ENCODE assay signal across 13 cellular contexts in genomic region chr19:32350492-32350891, GRCh38. TPM values are rescaled to one million over a fixed set of nuclear protein-coding genes. Genes with fewer than 3 reads are reported as not detected.
DNase-seq lines count a peak whose midpoint lies in the region; ATAC-seq, FAIRE-seq and TF ChIP-seq lines count a peak whose summit lies in the region.
"Had no signal": no experiment of that assay in that cellular context is flagged by ENCODE, and none has a peak within 500 bp of the region (broad histone marks: within the 10 kb centered on the region; RNA-seq: fewer than 3 reads in every experiment).

No MANE protein-coding gene starts in this region.

- ATAC-seq in CD4-positive, alpha-beta T cell (ENCODE audit: poor library complexity) = no peak
- ATAC-seq in natural killer cell treated with Interleukin-12 subunit alpha and Interleukin-12 subunit beta and Interleukin-15 and Interleukin-18, amount 100 ng/mL, for 72 hours = no peak
- ATAC-seq: effector memory CD8-positive, alpha-beta T cell had no signal

- peak overlapping the region; percentile 47 for H3K27ac Mint-ChIP-seq in CD4-positive, alpha-beta T cell
- H3K27ac Mint-ChIP-seq in natural killer cell treated with Interleukin-12 subunit alpha and Interleukin-12 subunit beta and Interleukin-15 and Interleukin-18, amount 100 ng/mL, for 72 hours = peak overlapping the region; percentile 68 to 83
- H3K27ac Mint-ChIP-seq in endodermal cell = no peak overlapping the region

- H3K36me3 ChIP-seq in Karpas-422 (ENCODE audit: insufficient read depth, low read length) (peaks cover 64% of the 10 kb centered on the region), bronchial epithelial cell (ENCODE audit: control insufficient read depth, insufficient read depth, low read length) (peaks cover 20% of the 10 kb centered on the region), endodermal cell (ENCODE audit: control insufficient read depth, insufficient read depth, low read length) (peaks cover 72% of the 10 kb centered on the region)

- H3K9me3 Mint-ChIP-seq in CD4-positive, alpha-beta T cell = no peaks in the 10 kb centered on the region
- H3K9me3 Mint-ChIP-seq in natural killer cell treated with Interleukin-12 subunit alpha and Interleukin-12 subunit beta and Interleukin-15 and Interleukin-18, amount 100 ng/mL, for 72 hours = no peaks in the 10 kb centered on the region
- no peaks in the 10 kb centered on the region for H3K9me3 Mint-ChIP-seq in endodermal cell

- no peak overlapping the region for H3K4me3 Mint-ChIP-seq in CD4-positive, alpha-beta T cell
- peak overlapping the region; percentile 34 for H3K4me3 Mint-ChIP-seq in natural killer cell treated with Interleukin-12 subunit alpha and Interleukin-12 subunit beta and Interleukin-15 and Interleukin-18, amount 100 ng/mL, for 72 hours
- no peak overlapping the region for H3K4me3 Mint-ChIP-seq in endodermal cell

- peaks cover 95% of the 10 kb centered on the region for H3K79me2 ChIP-seq in Karpas-422 (ENCODE audit: low read length)

- 92 to 100% methylated on average over 1 to 3 of the region's 3 CpGs for WGBS in endodermal cell (ENCODE audit: insufficient coverage in 1 of 2, insufficient read length in 1 of 2), 2 experiments

- FAIRE-seq in bronchial epithelial cell (lab: Jason Lieb, UNC) = no peak

- peaks cover 18% of the 10 kb centered on the region; the same call in 1 of the 2 replicates for H4K20me1 ChIP-seq in Karpas-422 (ENCODE audit: insufficient read depth, low read depth, low read length)

- CTCF ChIA-PET in CD4-positive, alpha-beta T cell (lab: Charles Lee) = interaction anchor here (1.2 kb wide), 2 partner anchors 9 to 11 kb away, joined by 3 to 4 read pairs; no protein-coding TSS in a partner anchor

- H3K4me3 ChIP-seq in Karpas-422 (ENCODE audit: low read length) (peak overlapping the region; percentile 10; the same call in 1 of the 2 replicates), bronchial epithelial cell (ENCODE audit: low read depth, low read length) (no peak overlapping the region), endodermal cell (ENCODE audit: low read length) (no peak overlapping the region)
- H3K4me3 ChIP-seq: spleen had no signal

- TF ChIP-seq CTCF in CD4-positive, alpha-beta T cell (IDR thresholded peaks at IDR 0.05) = no peak
- no peak for TF ChIP-seq CTCF in bronchial epithelial cell (IDR thresholded peaks at IDR 0.05; ENCODE audit: insufficient read depth, low read length, severe bottlenecking)
- no peak for TF ChIP-seq CTCF in endodermal cell (conservative IDR thresholded peaks at IDR 0.05)
- TF ChIP-seq CTCF in GM20000 (IDR thresholded peaks at IDR 0.05; ENCODE audit: extremely low read depth, missing control alignments) = no peak

- H3K9me2 ChIP-seq in Karpas-422 (replicated peaks; ENCODE audit: insufficient read depth, low read length) = no peaks in the 10 kb centered on the region

- POLR2A ChIA-PET in CD4-positive, alpha-beta T cell (lab: Charles Lee) = no interaction called here

- intact Hi-C loops in CD4-positive, alpha-beta T cell (cut with DNase I, micrococcal nuclease) = no loop called here

- H2AFZ ChIP-seq in Karpas-422 (ENCODE audit: low read length) = no peak overlapping the region

- H3K4me1 Mint-ChIP-seq in CD4-positive, alpha-beta T cell (ENCODE audit: low read depth) = peaks cover 96% of the 10 kb centered on the region
- H3K4me1 Mint-ChIP-seq in natural killer cell treated with Interleukin-12 subunit alpha and Interleukin-12 subunit beta and Interleukin-15 and Interleukin-18, amount 100 ng/mL, for 72 hours (ENCODE audit: low read depth in 2 of 2) = peaks cover 53 to 66% of the 10 kb centered on the region in 2 donors
- peaks cover 15% of the 10 kb centered on the region for H3K4me1 Mint-ChIP-seq in endodermal cell

- H3K9ac ChIP-seq in Karpas-422 (ENCODE audit: low read length) (no peak overlapping the region; the same call in 1 of the 2 replicates), endodermal cell (ENCODE audit: extremely low read depth, low read length, poor library complexity, severe bottlenecking) (no peak overlapping the region)
- H3K9ac ChIP-seq: KMS-11 had no signal

- H3K4me2 ChIP-seq in Karpas-422 (ENCODE audit: low read depth, low read length, poor library complexity, severe bottlenecking) = peak overlapping the region; percentile 53
- H3K4me2 ChIP-seq: KMS-11 had no signal

- H3K36me3 Mint-ChIP-seq in CD4-positive, alpha-beta T cell (ENCODE audit: low read depth) = peaks cover 97% of the 10 kb centered on the region
- peaks cover 55% of the 10 kb centered on the region for H3K36me3 Mint-ChIP-seq in natural killer cell treated with Interleukin-12 subunit alpha and Interleukin-12 subunit beta and Interleukin-15 and Interleukin-18, amount 100 ng/mL, for 72 hours
- H3K36me3 Mint-ChIP-seq in endodermal cell (ENCODE audit: low read depth) = peaks cover 51% of the 10 kb centered on the region

- no peaks in the 10 kb centered on the region for H3K27me3 ChIP-seq in CD4-positive, alpha-beta T cell (ENCODE audit: control insufficient read depth, insufficient read depth, low read length)
- H3K27me3 ChIP-seq in Karpas-422 (ENCODE audit: low read length) (no peaks in the 10 kb centered on the region), bronchial epithelial cell (ENCODE audit: control insufficient read depth, insufficient read depth, low read length) (no peaks in the 10 kb centered on the region), endodermal cell (ENCODE audit: control insufficient read depth, insufficient read depth, low read length, poor library complexity, severe bottlenecking) (no peaks in the 10 kb centered on the region)

- H3K27me3 Mint-ChIP-seq in CD4-positive, alpha-beta T cell = no peaks in the 10 kb centered on the region
- H3K27me3 Mint-ChIP-seq in natural killer cell treated with Interleukin-12 subunit alpha and Interleukin-12 subunit beta and Interleukin-15 and Interleukin-18, amount 100 ng/mL, for 72 hours = no peaks in the 10 kb centered on the region
- H3K27me3 Mint-ChIP-seq in endodermal cell (ENCODE audit: insufficient read depth) = no peaks in the 10 kb centered on the region
- H3K27me3 Mint-ChIP-seq: effector memory CD8-positive, alpha-beta T cell had no signal

- DNase-seq in CD4-positive, alpha-beta T cell = no peak
- DNase-seq in Karpas-422 = peak; percentile 54
- peak; percentile 69 for DNase-seq in bronchial epithelial cell (ENCODE audit: low read depth)
- no peak for DNase-seq in natural killer cell treated with Interleukin-12 subunit alpha and Interleukin-12 subunit beta and Interleukin-15 and Interleukin-18, amount 100 ng/mL, for 72 hours (ENCODE audit: low spot score)
- DNase-seq in 8988T = no peak
- no peak for DNase-seq in endodermal cell
- DNase-seq in COLO668 (lab: John Stamatoyannopoulos, UW; ENCODE audit: unreplicated experiment) = no peak
- DNase-seq in GM20000 (ENCODE audit: low spot score) = no peak
- DNase-seq: activated CD4-positive, alpha-beta T cell treated with anti-CD3 and anti-CD28 coated beads, Interleukin-2, amount 50 U/mL, for 4 hours; effector memory CD8-positive, alpha-beta T cell; NCI-H446 treated with DMSO at 0.1 percent for 48 hours; spleen had no signal

- H3K27ac ChIP-seq in CD4-positive, alpha-beta T cell (ENCODE audit: low read depth, low read length) = no peak overlapping the region
- H3K27ac ChIP-seq in Karpas-422 (ENCODE audit: low read length) (peak overlapping the region; percentile 46; the same call in 1 of the 2 replicates), endodermal cell (ENCODE audit: low read depth, low read length) (no peak overlapping the region)
- H3K27ac ChIP-seq: KMS-11 had no signal

- H3K9me3 ChIP-seq in CD4-positive, alpha-beta T cell (ENCODE audit: control insufficient read depth, low read length) = no peaks in the 10 kb centered on the region
- H3K9me3 ChIP-seq in Karpas-422 (ENCODE audit: low read length) (no peaks in the 10 kb centered on the region), endodermal cell (ENCODE audit: control insufficient read depth, low read length) (peaks cover 6% of the 10 kb centered on the region)
- H3K9me3 ChIP-seq: spleen had no signal

- H3K4me1 ChIP-seq in Karpas-422 (ENCODE audit: low read length) = peaks cover 57% of the 10 kb centered on the region
- H3K4me1 ChIP-seq in endodermal cell (ENCODE audit: control insufficient read depth, insufficient read depth, low read length) = peaks cover 5% of the 10 kb centered on the region

RNA-seq across cellular contexts. Expression of gene ZNF507, which starts 5.1 kb away (rescaled TPM):
- 10 to 100 TPM; 30.4 to 31.3 TPM for total RNA-seq in CD4-positive, alpha-beta T cell
- 11.1 and 14.6 TPM in 2 replicates for total RNA-seq in Karpas-422 (2014; rRNA removed; shearing (Covaris generic); ENCODE audit: low replicate concordance)
- total RNA-seq in bronchial epithelial cell (7.0 and 7.1 TPM in 2 replicates), endodermal cell (10 to 100 TPM; 28.0 to 32.5 TPM)
- 10 to 100 TPM; 21.2 to 37.1 TPM for total RNA-seq in natural killer cell treated with Interleukin-12 subunit alpha and Interleukin-12 subunit beta and Interleukin-15 and Interleukin-18, amount 100 ng/mL, for 72 hours
- 22.0 TPM for polyA plus RNA-seq in endodermal cell (2013, experiment 1 of 2)
- polyA plus RNA-seq in endodermal cell (2013, experiment 2 of 2) = 21.6 TPM

RNA-seq across cellular contexts. Expression of gene DPY19L3, which starts 55.1 kb away (rescaled TPM):
- total RNA-seq in CD4-positive, alpha-beta T cell = 1 to 10 TPM; 7.3 to 8.5 TPM
- 30.6 and 45.1 TPM in 2 replicates for total RNA-seq in Karpas-422 (2014; rRNA removed; shearing (Covaris generic); ENCODE audit: low replicate concordance)
- total RNA-seq in bronchial epithelial cell (4.9 and 5.8 TPM in 2 replicates), endodermal cell (100 to 1,000 TPM in 1 of 2 donors, 10 to 100 TPM in 1; 86.5 to 112 TPM)
- 10 to 100 TPM; 25.3 to 40.7 TPM for total RNA-seq in natural killer cell treated with Interleukin-12 subunit alpha and Interleukin-12 subunit beta and Interleukin-15 and Interleukin-18, amount 100 ng/mL, for 72 hours
- 55.9 TPM for polyA plus RNA-seq in endodermal cell (2013, experiment 1 of 2)
- polyA plus RNA-seq in endodermal cell (2013, experiment 2 of 2) = 50.1 TPM

Comparison
In these comparisons a context has a peak if more than half of its experiments do, and no peak if none do; other contexts are left out.
1. DNase-seq: peak in Karpas-422 (single experiment) and bronchial epithelial cell (single experiment); none in CD4-positive, alpha-beta T cell (0 of 10), natural killer cell treated with Interleukin-12 subunit alpha and Interleukin-12 subunit beta and Interleukin-15 and Interleukin-18, amount 100 ng/mL, for 72 hours (single experiment), 8988T (single experiment), endodermal cell (single experiment), COLO668 (single experiment) and GM20000 (single experiment).